In genomic region chr3:27532931-27533607, GRCh38 we compare ENCODE assay signal across 11 cellular contexts. TPM values are rescaled to one million over a fixed set of nuclear protein-coding genes. Genes with fewer than 3 reads are reported as not detected.
DNase-seq lines count a peak whose midpoint lies in the region; ATAC-seq and TF ChIP-seq lines count a peak whose summit lies in the region.
"Had no signal": no experiment of that assay in that cellular context is flagged by ENCODE, and none has a peak within 500 bp of the region (broad histone marks: within the 10 kb centered on the region; RNA-seq: fewer than 3 reads in every experiment).

No MANE protein-coding gene starts in this region.

- H3K27me3 ChIP-seq in adipocyte (replicated peaks; ENCODE audit: control insufficient read depth, insufficient read depth, low read length) (no peaks in the 10 kb centered on the region), iPS-20b (ENCODE audit: insufficient read depth, low read length) (no peaks in the 10 kb centered on the region; the same call in 1 of the 2 replicates), thymus (ENCODE audit: control insufficient read depth, insufficient read depth) (no peaks in the 10 kb centered on the region)
- H3K27me3 ChIP-seq: Peyer's patch had no signal

- H3K27me3 Mint-ChIP-seq in T-helper 1 cell treated with Interleukin-12 subunit alpha and Interleukin-12 subunit beta and Interleukin-4 antibody, amounts not matched to agents 30 μg/mL and 1 μg/mL, for 36 hours (ENCODE audit: low read depth): no peaks in the 10 kb centered on the region
- H3K27me3 Mint-ChIP-seq: activated naive CD8-positive, alpha-beta T cell had no signal

- H3K4me3 Mint-ChIP-seq in T-helper 1 cell treated with Interleukin-12 subunit alpha and Interleukin-12 subunit beta and Interleukin-4 antibody, amounts not matched to agents 30 μg/mL and 1 μg/mL, for 36 hours: no peak overlapping the region
- H3K4me3 Mint-ChIP-seq: activated naive CD8-positive, alpha-beta T cell had no signal

- H3K27ac Mint-ChIP-seq in T-helper 1 cell treated with Interleukin-12 subunit alpha and Interleukin-12 subunit beta and Interleukin-4 antibody, amounts not matched to agents 30 μg/mL and 1 μg/mL, for 36 hours: peak overlapping the region; percentile 34

- peaks cover 29% of the 10 kb centered on the region for H3K4me1 Mint-ChIP-seq in T-helper 1 cell treated with Interleukin-12 subunit alpha and Interleukin-12 subunit beta and Interleukin-4 antibody, amounts not matched to agents 30 μg/mL and 1 μg/mL, for 36 hours (ENCODE audit: low read depth)

- H3K36me3 ChIP-seq in adipocyte (ENCODE audit: control insufficient read depth, insufficient read depth, low read length, severe bottlenecking): no peaks in the 10 kb centered on the region
- H3K36me3 ChIP-seq in iPS-20b (ENCODE audit: insufficient read depth, low read depth, low read length): no peaks in the 10 kb centered on the region
- no peaks in the 10 kb centered on the region for H3K36me3 ChIP-seq in thymus (ENCODE audit: control insufficient read depth, insufficient read depth)
- H3K36me3 ChIP-seq: Peyer's patch had no signal

- H3K9me3 Mint-ChIP-seq in T-helper 1 cell treated with Interleukin-12 subunit alpha and Interleukin-12 subunit beta and Interleukin-4 antibody, amounts not matched to agents 30 μg/mL and 1 μg/mL, for 36 hours: peaks cover 3% of the 10 kb centered on the region

- no peak for DNase-seq in T-helper 1 cell
- DNase-seq in adipocyte (ENCODE audit: low read depth): peak; percentile 52
- no peak for DNase-seq in GM20000 (ENCODE audit: low spot score)

- ATAC-seq in GM21360 (IDR thresholded peaks at IDR 0.05; ENCODE audit: unreplicated experiment) (no peak), GM18517 (IDR thresholded peaks at IDR 0.05; ENCODE audit: unreplicated experiment) (no peak)

- H3K9ac ChIP-seq in adipocyte (ENCODE audit: low read length) (peak overlapping the region; percentile 25), iPS-20b (ENCODE audit: low read depth, low read length) (peak overlapping the region; percentile 63; the same call in 1 of the 2 replicates)

- H3K9me3 ChIP-seq in adipocyte (ENCODE audit: control insufficient read depth, low read length) (no peaks in the 10 kb centered on the region), iPS-20b (ENCODE audit: insufficient read depth, low read depth, low read length) (no peaks in the 10 kb centered on the region), thymus (ENCODE audit: control insufficient read depth) (no peaks in the 10 kb centered on the region)
- H3K9me3 ChIP-seq: Peyer's patch had no signal

- H3K36me3 Mint-ChIP-seq in T-helper 1 cell treated with Interleukin-12 subunit alpha and Interleukin-12 subunit beta and Interleukin-4 antibody, amounts not matched to agents 30 μg/mL and 1 μg/mL, for 36 hours (ENCODE audit: low read depth): peaks cover 6% of the 10 kb centered on the region
- H3K36me3 Mint-ChIP-seq: activated naive CD8-positive, alpha-beta T cell had no signal

- H3K4me3 ChIP-seq in adipocyte (ENCODE audit: low read length): no peak overlapping the region
- H3K4me3 ChIP-seq in iPS-20b (ENCODE audit: low read length): peak overlapping the region; percentile 44
- no peak overlapping the region for H3K4me3 ChIP-seq in thymus (ENCODE audit: low read length)
- H3K4me3 ChIP-seq: lung, Peyer's patch had no signal

- TF ChIP-seq CTCF in GM20000 (IDR thresholded peaks at IDR 0.05; ENCODE audit: extremely low read depth, missing control alignments): no peak

- H3K27ac ChIP-seq in iPS-20b (ENCODE audit: low read length) (peak overlapping the region; percentile 13), thymus (ENCODE audit: low read depth) (peak overlapping the region; percentile 31)

- H3K4me1 ChIP-seq in adipocyte (ENCODE audit: control insufficient read depth, insufficient read depth, low read length) (peaks cover 32% of the 10 kb centered on the region), iPS-20b (ENCODE audit: insufficient read depth, low read length) (peaks cover 32% of the 10 kb centered on the region), thymus (ENCODE audit: control insufficient read depth, insufficient read depth, low read length) (no peaks in the 10 kb centered on the region)

- 76% methylated on average over 6 of the region's 6 CpGs for WGBS in thymus

RNA-seq across cellular contexts. Expression of gene SLC4A7, which starts 48.9 kb away (rescaled TPM):
- 6.5 TPM for polyA plus RNA-seq in thymus
